Comparison of ENCODE assay signal across 31 cellular contexts in the genomic region with DNA sequence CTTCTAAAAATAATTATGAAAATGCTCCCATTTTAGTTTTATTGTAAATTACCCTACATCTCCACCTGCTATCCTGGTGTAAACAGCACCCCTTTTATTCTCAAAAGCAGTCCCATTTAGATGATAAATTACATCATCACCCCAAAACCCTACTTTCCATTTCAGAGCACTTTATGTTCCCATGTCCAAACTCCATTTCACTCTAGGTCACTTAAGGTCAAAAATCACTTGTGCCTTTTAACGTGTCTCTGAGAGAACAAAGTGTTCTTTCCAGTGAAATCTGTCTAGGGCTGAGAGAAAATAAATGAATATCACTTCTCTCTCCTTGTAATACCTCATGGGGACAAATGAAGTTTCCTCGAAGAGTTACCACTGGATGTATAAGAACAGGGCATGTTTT.
DNase-seq lines count a peak whose midpoint lies in the region; ATAC-seq and TF ChIP-seq lines count a peak whose summit lies in the region.
"Had no signal": no experiment of that assay in that cellular context is flagged by ENCODE, and none has a peak within 500 bp of the region (broad histone marks: within the 10 kb centered on the region; RNA-seq: fewer than 3 reads in every experiment).

No MANE protein-coding gene starts in this region.

- intact Hi-C loops in left ventricle myocardium superior (cut with micrococcal nuclease): no loop called here
- intact Hi-C loops in right cardiac atrium (cut with DNase I): loop anchor here in 1 of 4 donors (10.0 kb wide), 1 partner anchor 60 kb away; no protein-coding TSS in a partner anchor
- intact Hi-C loops in body of pancreas (cut with DNase I): no loop called here
- intact Hi-C loops in testis (cut with DNase I; ENCODE audit: low total_unique reads): no loop called here

- TF ChIP-seq CTCF in body of pancreas (IDR thresholded peaks at IDR 0.05) (no peak), progenitor cell of endocrine pancreas (IDR thresholded peaks at IDR 0.05; ENCODE audit: unreplicated experiment) (no peak), testis (IDR thresholded peaks at IDR 0.05) (no peak)

- H3K27ac ChIP-seq in right cardiac atrium (ENCODE audit: low read length) (no peak overlapping the region), body of pancreas (peak overlapping the region in 1 of 4 donors; percentile 7), testis (peak overlapping the region; percentile 32 to 86)
- H3K27ac ChIP-seq: A549; BLaER1 treated with 17β-estradiol and CSF1 and Interleukin-3, amounts not matched to agents 10 nM and 100 nM; RWPE1; SK-N-MC had no signal

- H3K4me1 Mint-ChIP-seq in progenitor cell of endocrine pancreas (ENCODE audit: low read depth): no peaks in the 10 kb centered on the region
- H3K4me1 Mint-ChIP-seq: GM23338 had no signal

- H3K4me3 Mint-ChIP-seq in progenitor cell of endocrine pancreas (ENCODE audit: low read depth): no peak overlapping the region
- H3K4me3 Mint-ChIP-seq: CD4-positive, alpha-beta memory T cell; GM23338; HFFc6 had no signal

- TF ChIP-seq POLR2A in body of pancreas (IDR thresholded peaks at IDR 0.05) (no peak), testis (IDR thresholded peaks at IDR 0.05) (no peak)

- H3K9me3 ChIP-seq in right cardiac atrium (ENCODE audit: control insufficient read depth, low read length): no peaks in the 10 kb centered on the region
- H3K9me3 ChIP-seq in body of pancreas: no peaks in the 10 kb centered on the region
- H3K9me3 ChIP-seq in testis: no peaks in the 10 kb centered on the region
- H3K9me3 ChIP-seq: A549; BLaER1 treated with 17β-estradiol and CSF1 and Interleukin-3, amounts not matched to agents 10 nM and 100 nM; HAP-1 had no signal

- H3K36me3 Mint-ChIP-seq in progenitor cell of endocrine pancreas (ENCODE audit: insufficient read depth): peaks cover 28% of the 10 kb centered on the region

- ATAC-seq in left ventricle myocardium superior: peak; percentile 55
- ATAC-seq in right cardiac atrium: no peak
- ATAC-seq in body of pancreas: peak; percentile 9
- ATAC-seq: A549, GM12878, GM23338, Panc1 had no signal

- no peaks in the 10 kb centered on the region for H3K9me3 Mint-ChIP-seq in progenitor cell of endocrine pancreas (ENCODE audit: low read depth)
- H3K9me3 Mint-ChIP-seq: CD4-positive, alpha-beta memory T cell; GM23338; HFFc6 had no signal

- H3K4me3 ChIP-seq in right cardiac atrium (ENCODE audit: low read length): no peak overlapping the region
- no peak overlapping the region for H3K4me3 ChIP-seq in body of pancreas
- no peak overlapping the region for H3K4me3 ChIP-seq in testis
- H3K4me3 ChIP-seq: A549; BLaER1 treated with 17β-estradiol and CSF1 and Interleukin-3, amounts not matched to agents 10 nM and 100 nM; GM12878; GM23338; HAP-1; SK-N-MC had no signal

- H3K27ac Mint-ChIP-seq in progenitor cell of endocrine pancreas: peak overlapping the region; percentile 67
- H3K27ac Mint-ChIP-seq: CD4-positive, alpha-beta memory T cell; GM23338; HFFc6 had no signal

- H3K4me1 ChIP-seq in right cardiac atrium (ENCODE audit: control insufficient read depth, insufficient read depth, low read length) (no peaks in the 10 kb centered on the region), body of pancreas (no peaks in the 10 kb centered on the region), testis (peaks cover 9% of the 10 kb centered on the region)
- H3K4me1 ChIP-seq: A549 had no signal

- DNase-seq in left ventricle myocardium superior (no peak), right cardiac atrium (no peak), body of pancreas (no peak), progenitor cell of endocrine pancreas (ENCODE audit: low spot score, unreplicated experiment) (no peak), testis (no peak), NCI-H187 treated with DMSO at 0.1 percent for 48 hours (lab: John Stamatoyannopoulos, UW) (no peak), SIG-M5 (lab: John Stamatoyannopoulos, UW) (no peak)
- no peak for DNase-seq in activated CD4-positive, alpha-beta T cell treated with anti-CD3 and anti-CD28 coated beads for 1 hour
- DNase-seq: AML-193; CD4-positive, alpha-beta memory T cell; COR-L47; DMS79; EL; GDM1; HFFc6; KBM-7; NCI-H1048; NCI-H1694; NCI-H2081 treated with DMSO at 0.1 percent for 48 hours; NCI-H2171; NCI-H226; NCI-H510A; SHP77 treated with DMSO at 0.1 percent for 48 hours had no signal

- H3K27me3 Mint-ChIP-seq in progenitor cell of endocrine pancreas: no peaks in the 10 kb centered on the region
- H3K27me3 Mint-ChIP-seq: CD4-positive, alpha-beta memory T cell had no signal

- no peaks in the 10 kb centered on the region for H3K27me3 ChIP-seq in right cardiac atrium (ENCODE audit: control insufficient read depth, insufficient read depth)
- H3K27me3 ChIP-seq in body of pancreas: no peaks in the 10 kb centered on the region
- H3K27me3 ChIP-seq in testis: no peaks in the 10 kb centered on the region
- H3K27me3 ChIP-seq: BLaER1 treated with 17β-estradiol and CSF1 and Interleukin-3, amounts not matched to agents 10 nM and 100 nM had no signal

- 55% methylated on average over 2 of the region's 2 CpGs for WGBS in right cardiac atrium
- 52 to 57% methylated on average over 2 of the region's 2 CpGs for WGBS in body of pancreas, 2 donors
- 34 to 39% methylated on average over 2 of the region's 2 CpGs for WGBS in testis, 2 donors

- peaks cover 0 to 5% of the 10 kb centered on the region in 2 donors for H3K36me3 ChIP-seq in body of pancreas (replicated peaks in 1 of 2; ENCODE audit: insufficient read depth in 1 of 2, low read depth in 2 of 2)
- no peaks in the 10 kb centered on the region for H3K36me3 ChIP-seq in testis (ENCODE audit: low read depth, missing control alignments)
- H3K36me3 ChIP-seq: HAP-1 had no signal

Comparison
In these comparisons a context has a peak if more than half of its experiments do, and no peak if none do; other contexts are left out.
1. ATAC-seq: peak in left ventricle myocardium superior (single experiment) and body of pancreas (single experiment); none in right cardiac atrium (0 of 2).